In the genomic region with DNA sequence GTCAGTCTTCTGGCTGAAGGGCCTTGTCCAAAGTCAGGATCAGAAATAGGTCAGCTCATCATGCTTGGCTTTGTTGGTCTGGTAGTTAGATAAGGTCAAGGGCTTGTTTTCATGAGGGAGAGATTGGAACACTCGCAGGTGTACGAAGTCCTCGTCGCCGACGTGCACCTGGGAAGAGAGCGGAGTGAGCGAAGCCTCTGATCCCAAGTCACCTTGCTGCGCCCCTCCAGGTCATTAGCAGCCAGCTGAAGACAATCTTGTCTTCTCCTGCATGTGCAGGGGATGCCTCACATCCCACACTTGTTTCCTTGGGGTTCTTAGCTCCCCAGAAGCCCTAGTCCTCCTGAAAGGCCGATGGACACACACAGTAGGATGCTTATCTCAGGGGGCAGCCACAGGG, we compare ENCODE assay signal across 12 cellular contexts. TPM values are rescaled to one million over a fixed set of nuclear protein-coding genes. Genes with fewer than 3 reads are reported as not detected.
DNase-seq lines count a peak whose midpoint lies in the region; ATAC-seq and TF ChIP-seq lines count a peak whose summit lies in the region.
"Had no signal": no experiment of that assay in that cellular context is flagged by ENCODE, and none has a peak within 500 bp of the region (broad histone marks: within the 10 kb centered on the region; RNA-seq: fewer than 3 reads in every experiment).

No MANE protein-coding gene starts in this region.

- CTCF ChIA-PET in activated naive CD4-positive, alpha-beta T cell treated with anti-CD3 and anti-CD28 coated beads, Interleukin-2, amount 10 ng/mL, durations not matched to agents 7 days and 5 days (lab: Charles Lee): no interaction called here
- CTCF ChIA-PET in Panc1 (lab: Charles Lee): no interaction called here

- H3K4me1 Mint-ChIP-seq in activated naive CD4-positive, alpha-beta T cell treated with anti-CD3 and anti-CD28 coated beads, Interleukin-2, amount 10 ng/mL, durations not matched to agents 7 days and 5 days: peaks cover 49% of the 10 kb centered on the region
- H3K4me1 Mint-ChIP-seq in stimulated activated effector memory CD8-positive, alpha-beta T cell treated with anti-CD3 and anti-CD28 coated beads, Interleukin-12 subunit alpha, Interleukin-12 subunit beta, amount 100 ng/mL, for 72 hours: peaks cover 53% of the 10 kb centered on the region

- TF ChIP-seq EP300 in esophagus muscularis mucosa (IDR thresholded peaks at IDR 0.05): no peak

- H3K9me3 Mint-ChIP-seq in activated naive CD4-positive, alpha-beta T cell treated with anti-CD3 and anti-CD28 coated beads, Interleukin-2, amount 10 ng/mL, durations not matched to agents 7 days and 5 days: no peaks in the 10 kb centered on the region
- H3K9me3 Mint-ChIP-seq in activated naive CD4-positive, alpha-beta T cell treated with anti-CD3 and anti-CD28 coated beads, Interleukin-2, amount 50 U/mL, for 72 hours: no peaks in the 10 kb centered on the region
- H3K9me3 Mint-ChIP-seq in stimulated activated effector memory CD8-positive, alpha-beta T cell treated with anti-CD3 and anti-CD28 coated beads, Interleukin-12 subunit alpha, Interleukin-12 subunit beta, amount 100 ng/mL, for 72 hours: no peaks in the 10 kb centered on the region

- H3K27ac Mint-ChIP-seq in activated naive CD4-positive, alpha-beta T cell treated with anti-CD3 and anti-CD28 coated beads, Interleukin-2, amount 10 ng/mL, durations not matched to agents 7 days and 5 days: no peak overlapping the region
- H3K27ac Mint-ChIP-seq in activated naive CD4-positive, alpha-beta T cell treated with anti-CD3 and anti-CD28 coated beads, Interleukin-2, amount 50 U/mL, for 72 hours: no peak overlapping the region
- H3K27ac Mint-ChIP-seq in stimulated activated effector memory CD8-positive, alpha-beta T cell treated with anti-CD3 and anti-CD28 coated beads, Interleukin-12 subunit alpha, Interleukin-12 subunit beta, amount 100 ng/mL, for 72 hours: no peak overlapping the region

- H3K4me3 Mint-ChIP-seq in activated naive CD4-positive, alpha-beta T cell treated with anti-CD3 and anti-CD28 coated beads, Interleukin-2, amount 10 ng/mL, durations not matched to agents 7 days and 5 days: peak overlapping the region; percentile 35
- H3K4me3 Mint-ChIP-seq in stimulated activated effector memory CD8-positive, alpha-beta T cell treated with anti-CD3 and anti-CD28 coated beads, Interleukin-12 subunit alpha, Interleukin-12 subunit beta, amount 100 ng/mL, for 72 hours: peak overlapping the region; percentile 88

- intact Hi-C loops in Panc1 (cut with micrococcal nuclease; ENCODE audit: unreplicated experiment): no loop called here
- intact Hi-C loops in esophagus muscularis mucosa (cut with DNase I): no loop called here

- H3K27ac ChIP-seq in Panc1 (ENCODE audit: low read length) (no peak overlapping the region), esophagus muscularis mucosa (replicated peaks in 1 of 4) (no peak overlapping the region)
- H3K27ac ChIP-seq: heart right ventricle had no signal

- no peak for TF ChIP-seq POLR2A in esophagus muscularis mucosa (IDR thresholded peaks at IDR 0.05; ENCODE audit: low read depth)

- H3K4me3 ChIP-seq in Panc1 (ENCODE audit: low read depth in 2 of 2, low read length in 2 of 2): peak overlapping the region in 1 of 2 experiments; percentile 88; a peak in 2 of 4 replicates
- peak overlapping the region; percentile 74 for H3K4me3 ChIP-seq in fibroblast of pulmonary artery (replicated peaks; ENCODE audit: low read depth, low read length)
- no peak overlapping the region for H3K4me3 ChIP-seq in esophagus muscularis mucosa
- no peak overlapping the region for H3K4me3 ChIP-seq in MG63

- POLR2A ChIA-PET in Panc1 (lab: Charles Lee): interaction anchor here (0.6 to 0.8 kb wide), 3 partner anchors 41 to 247 kb away, joined by 3 to 4 read pairs (median 4); no protein-coding TSS in a partner anchor

- TF ChIP-seq CTCF in Panc1 (IDR thresholded peaks at IDR 0.05): no peak
- TF ChIP-seq CTCF in fibroblast of pulmonary artery (IDR thresholded peaks at IDR 0.05; ENCODE audit: low read length, missing control alignments): no peak
- TF ChIP-seq CTCF in esophagus muscularis mucosa (IDR thresholded peaks at IDR 0.05): no peak

- H3K9me3 ChIP-seq in Panc1 (ENCODE audit: control insufficient read depth, insufficient read depth, low read depth, low read length) (no peaks in the 10 kb centered on the region), esophagus muscularis mucosa (no peaks in the 10 kb centered on the region), MG63 (no peaks in the 10 kb centered on the region)
- H3K9me3 ChIP-seq: heart right ventricle had no signal

- H3K36me3 ChIP-seq in Panc1 (ENCODE audit: control insufficient read depth, insufficient read depth, low read length) (peaks cover 2% of the 10 kb centered on the region; the same call in 1 of the 2 replicates), esophagus muscularis mucosa (peaks cover 18 to 28% (median 19%) of the 10 kb centered on the region in 4 donors), MG63 (peaks cover 20% of the 10 kb centered on the region)

- WGBS in esophagus muscularis mucosa: 88% methylated on average over 10 of the region's 10 CpGs

- TSS peak; percentile 92 for BruUV-seq in Panc1 (replicated peaks; lab: Mats Ljungman, UMichigan)

- peaks cover 15% of the 10 kb centered on the region for H3K4me1 ChIP-seq in Panc1 (ENCODE audit: control insufficient read depth, insufficient read depth, low read length)
- peaks cover 13 to 21% (median 20%) of the 10 kb centered on the region in 4 donors for H3K4me1 ChIP-seq in esophagus muscularis mucosa

- H3K27me3 ChIP-seq in Panc1 (ENCODE audit: control insufficient read depth, insufficient read depth, low read length): no peaks in the 10 kb centered on the region
- H3K27me3 ChIP-seq in esophagus muscularis mucosa: no peaks in the 10 kb centered on the region
- no peaks in the 10 kb centered on the region for H3K27me3 ChIP-seq in MG63
- H3K27me3 ChIP-seq: heart right ventricle had no signal

- no peak for DNase-seq in activated naive CD4-positive, alpha-beta T cell treated with anti-CD3 and anti-CD28 coated beads, Interleukin-2, amount 10 ng/mL, durations not matched to agents 7 days and 5 days
- DNase-seq in activated naive CD4-positive, alpha-beta T cell treated with anti-CD3 and anti-CD28 coated beads, Interleukin-2, amount 50 U/mL, for 72 hours (ENCODE audit: low spot score in 2 of 2): no peak
- DNase-seq in Panc1 (ENCODE audit: low read depth, low spot score) (no peak), fibroblast of pulmonary artery (ENCODE audit: low read depth) (no peak), esophagus muscularis mucosa (ENCODE audit: extremely low spot score) (no peak), germinal center (ENCODE audit: low spot score) (no peak), MG63 (no peak)
- no peak for DNase-seq in stimulated activated effector memory CD8-positive, alpha-beta T cell treated with anti-CD3 and anti-CD28 coated beads, Interleukin-12 subunit alpha, Interleukin-12 subunit beta, amount 100 ng/mL, for 72 hours (ENCODE audit: low spot score in 2 of 2)
- DNase-seq: anterior cingulate cortex, heart right ventricle, left colon, NCI-H2171 had no signal

- peaks cover 27% of the 10 kb centered on the region for H3K36me3 Mint-ChIP-seq in activated naive CD4-positive, alpha-beta T cell treated with anti-CD3 and anti-CD28 coated beads, Interleukin-2, amount 10 ng/mL, durations not matched to agents 7 days and 5 days
- peaks cover 22 to 29% of the 10 kb centered on the region in 2 donors for H3K36me3 Mint-ChIP-seq in activated naive CD4-positive, alpha-beta T cell treated with anti-CD3 and anti-CD28 coated beads, Interleukin-2, amount 50 U/mL, for 72 hours
- H3K36me3 Mint-ChIP-seq in stimulated activated effector memory CD8-positive, alpha-beta T cell treated with anti-CD3 and anti-CD28 coated beads, Interleukin-12 subunit alpha, Interleukin-12 subunit beta, amount 100 ng/mL, for 72 hours: peaks cover 29% of the 10 kb centered on the region

- ATAC-seq in activated naive CD4-positive, alpha-beta T cell treated with anti-CD3 and anti-CD28 coated beads, Interleukin-2, amount 50 U/mL, for 72 hours: no peak
- no peak for ATAC-seq in Panc1
- no peak for ATAC-seq in stimulated activated effector memory CD8-positive, alpha-beta T cell treated with anti-CD3 and anti-CD28 coated beads, Interleukin-12 subunit alpha, Interleukin-12 subunit beta, amount 100 ng/mL, for 72 hours
- ATAC-seq: heart right ventricle, left colon had no signal

- no peaks in the 10 kb centered on the region for H3K27me3 Mint-ChIP-seq in activated naive CD4-positive, alpha-beta T cell treated with anti-CD3 and anti-CD28 coated beads, Interleukin-2, amount 10 ng/mL, durations not matched to agents 7 days and 5 days

- in situ Hi-C loops in Panc1 (cut with HindIII; ENCODE audit: low pct_unique_long_range_greater_than_20kb, low sequenced_read_pairs): no loop called here

RNA-seq across cellular contexts. Expression of a gene that starts 1.9 kb away (rescaled TPM):
- total RNA-seq in activated naive CD4-positive, alpha-beta T cell treated with anti-CD3 and anti-CD28 coated beads, Interleukin-2, amount 50 U/mL, for 72 hours: 10 to 100 TPM; 19.8 to 36.7 TPM
- total RNA-seq in Panc1 (2021; ENCODE audit: unreplicated experiment): 72.5 TPM
- 127 TPM for polyA plus RNA-seq in Panc1 (2012; ENCODE audit: insufficient read length)
- total RNA-seq in esophagus muscularis mucosa: 10 to 100 TPM in 1 of 4 donors, 1 to 10 TPM in 3; 5.0 to 21.1 (median 8.1) TPM
- 5.5 and 11.1 TPM in 2 replicates for total RNA-seq in MG63 (2014; rRNA removed; shearing (Covaris generic); ENCODE audit: low replicate concordance)

RNA-seq across cellular contexts. Expression of a gene that starts 15.2 kb away (rescaled TPM):
- total RNA-seq in activated naive CD4-positive, alpha-beta T cell treated with anti-CD3 and anti-CD28 coated beads, Interleukin-2, amount 50 U/mL, for 72 hours: 10 to 100 TPM; 29.9 to 54.1 TPM
- total RNA-seq in Panc1 (2021; ENCODE audit: unreplicated experiment): 41.8 TPM
- polyA plus RNA-seq in Panc1 (2012; ENCODE audit: insufficient read length): 45.9 TPM
- 10 to 100 TPM in 3 of 4 donors, 1 to 10 TPM in 1; 9.1 to 18.9 (median 16.3) TPM for total RNA-seq in esophagus muscularis mucosa
- total RNA-seq in MG63 (2014; rRNA removed; shearing (Covaris generic); ENCODE audit: low replicate concordance): 72.4 and 109 TPM in 2 replicates

RNA-seq across cellular contexts. Expression of a gene that starts 55.2 kb away (rescaled TPM):
- 100 to 1,000 TPM in 1 of 2 donors, 10 to 100 TPM in 1; 70.3 to 121 TPM for total RNA-seq in activated naive CD4-positive, alpha-beta T cell treated with anti-CD3 and anti-CD28 coated beads, Interleukin-2, amount 50 U/mL, for 72 hours
- total RNA-seq in Panc1 (2021; ENCODE audit: unreplicated experiment) (184 TPM), esophagus muscularis mucosa (10 to 100 TPM; 22.4 to 40.9 (median 31.8) TPM)
- polyA plus RNA-seq in Panc1 (2012; ENCODE audit: insufficient read length): 125 TPM
- total RNA-seq in MG63 (2014; rRNA removed; shearing (Covaris generic); ENCODE audit: low replicate concordance): 49.1 and 119 TPM in 2 replicates
